In genomic region chr7:123352957-123353356, GRCh38 we compare ENCODE assay signal across 16 cellular contexts.
DNase-seq lines count a peak whose midpoint lies in the region; ATAC-seq and TF ChIP-seq lines count a peak whose summit lies in the region.
"Had no signal": no experiment of that assay in that cellular context is flagged by ENCODE, and none has a peak within 500 bp of the region (broad histone marks: within the 10 kb centered on the region; RNA-seq: fewer than 3 reads in every experiment).

No MANE protein-coding gene starts in this region.

- TF ChIP-seq CTCF in RWPE2 (IDR thresholded peaks at IDR 0.05; ENCODE audit: poor library complexity, severe bottlenecking) (no peak), fibroblast of mammary gland (conservative IDR thresholded peaks at IDR 0.05; ENCODE audit: control insufficient read depth, insufficient read depth, low read depth, low read length) (no peak), ovary (IDR thresholded peaks at IDR 0.05) (no peak), CD14-positive monocyte (IDR thresholded peaks at IDR 0.05) (no peak)

- no peak for TF ChIP-seq EP300 in ovary (IDR thresholded peaks at IDR 0.05)

- H3K4me3 ChIP-seq in RWPE2 (ENCODE audit: severe bottlenecking) (no peak overlapping the region), fibroblast of mammary gland (ENCODE audit: control insufficient read depth, low read depth, low read length) (no peak overlapping the region), skeletal muscle cell (ENCODE audit: low read depth, low read length) (no peak overlapping the region), ovary (no peak overlapping the region)
- H3K4me3 ChIP-seq: HAP-1 had no signal

- intact Hi-C loops in ovary (cut with DNase I) = no loop called here
- intact Hi-C loops in CD14-positive monocyte (cut with micrococcal nuclease) = no loop called here

- H3K27ac Mint-ChIP-seq in CD14-positive monocyte = no peak overlapping the region

- H3K36me3 Mint-ChIP-seq in CD14-positive monocyte = no peaks in the 10 kb centered on the region
- H3K36me3 Mint-ChIP-seq: CD4-positive, CD25-positive, alpha-beta regulatory T cell had no signal

- no peaks in the 10 kb centered on the region for H3K4me1 Mint-ChIP-seq in CD14-positive monocyte
- H3K4me1 Mint-ChIP-seq: CD4-positive, CD25-positive, alpha-beta regulatory T cell had no signal

- no peak for TF ChIP-seq POLR2A in ovary (IDR thresholded peaks at IDR 0.05)

- H3K9me3 Mint-ChIP-seq in CD14-positive monocyte = peaks cover 0 to 3% (median 0%) of the 10 kb centered on the region in 7 donors

- H3K36me3 ChIP-seq in RWPE2 (ENCODE audit: low read depth) (no peaks in the 10 kb centered on the region), ovary (no peaks in the 10 kb centered on the region)
- H3K36me3 ChIP-seq: HAP-1 had no signal

- peaks cover 0 to 3% (median 0%) of the 10 kb centered on the region in 3 donors for H3K27me3 Mint-ChIP-seq in CD14-positive monocyte (ENCODE audit: low read depth in 3 of 3)
- H3K27me3 Mint-ChIP-seq: CD4-positive, CD25-positive, alpha-beta regulatory T cell had no signal

- H3K27ac ChIP-seq in RWPE2 (ENCODE audit: poor library complexity, severe bottlenecking) = no peak overlapping the region
- H3K27ac ChIP-seq in ovary = no peak overlapping the region

- DNase-seq in HS-5 (ENCODE audit: low read depth) (peak; percentile 13), RWPE2 (ENCODE audit: low spot score) (no peak), fibroblast of mammary gland (ENCODE audit: low read depth) (peak; percentile 50), skeletal muscle cell (ENCODE audit: low read depth) (peak; percentile 9), ovary (no peak), CD14-positive monocyte (ENCODE audit: low spot score) (no peak)
- DNase-seq: Caco-2; CD4-positive, CD25-positive, alpha-beta regulatory T cell; DMS53; KG1; NCI-H1048; NCI-H146; NCI-H2081 treated with DMSO at 0.1 percent for 48 hours had no signal

- H3K27me3 ChIP-seq in RWPE2 (ENCODE audit: insufficient read depth, poor library complexity, severe bottlenecking) (no peaks in the 10 kb centered on the region), ovary (no peaks in the 10 kb centered on the region)

- H3K9me3 ChIP-seq in RWPE2 (ENCODE audit: severe bottlenecking) = no peaks in the 10 kb centered on the region
- H3K9me3 ChIP-seq in ovary = no peaks in the 10 kb centered on the region
- H3K9me3 ChIP-seq: Caco-2, HAP-1 had no signal

- H3K4me1 ChIP-seq in RWPE2 (ENCODE audit: insufficient read depth, poor library complexity, severe bottlenecking) (no peaks in the 10 kb centered on the region), ovary (ENCODE audit: insufficient read depth) (no peaks in the 10 kb centered on the region)
- H3K4me1 ChIP-seq: Caco-2, HAP-1 had no signal

- H3K4me3 Mint-ChIP-seq in CD14-positive monocyte = no peak overlapping the region
- H3K4me3 Mint-ChIP-seq: CD4-positive, CD25-positive, alpha-beta regulatory T cell had no signal

- ATAC-seq in RWPE2 (ENCODE audit: low read depth) = peak; percentile 76
- ATAC-seq in GM19452 (IDR thresholded peaks at IDR 0.05; ENCODE audit: unreplicated experiment) = no peak
- ATAC-seq: HepG2 had no signal

- 77 to 86% (median 84%) methylated on average over 2 of the region's 2 CpGs for WGBS in ovary, 3 donors

Comparison
In these comparisons a context has a peak if more than half of its experiments do, and no peak if none do; other contexts are left out.
1. DNase-seq: peak in HS-5 (single experiment), fibroblast of mammary gland (single experiment) and skeletal muscle cell (single experiment); none in RWPE2 (single experiment), ovary (0 of 5) and CD14-positive monocyte (single experiment).